In genomic region chr17:46046957-46047356, GRCh38 we compare ENCODE assay signal across 18 cellular contexts. TPM values are rescaled to one million over a fixed set of nuclear protein-coding genes. Genes with fewer than 3 reads are reported as not detected.
DNase-seq lines count a peak whose midpoint lies in the region; FAIRE-seq and TF ChIP-seq lines count a peak whose summit lies in the region.
"Had no signal": no experiment of that assay in that cellular context is flagged by ENCODE, and none has a peak within 500 bp of the region (broad histone marks: within the 10 kb centered on the region; RNA-seq: fewer than 3 reads in every experiment).

No MANE protein-coding gene starts in this region.

- no peak overlapping the region for H3K27ac Mint-ChIP-seq in neural crest cell (ENCODE audit: unreplicated experiment)
- H3K27ac Mint-ChIP-seq: activated CD4-positive, alpha-beta memory T cell treated with anti-CD3 and anti-CD28 coated beads for 36 hours had no signal

- H3K4me1 Mint-ChIP-seq in neural crest cell = peaks cover 30% of the 10 kb centered on the region

- TF ChIP-seq CTCF in BJ (IDR thresholded peaks at IDR 0.05; ENCODE audit: insufficient read depth, low read depth, low read length) (peak; percentile 31; the same call in 1 of the 2 replicates), neural crest cell (conservative IDR thresholded peaks at IDR 0.05) (peak; percentile 17)

- no peaks in the 10 kb centered on the region for H3K27me3 ChIP-seq in BJ (ENCODE audit: control insufficient read depth, insufficient read depth, low read length)

- H3K9me3 Mint-ChIP-seq in neural crest cell = no peaks in the 10 kb centered on the region
- H3K9me3 Mint-ChIP-seq: activated CD4-positive, alpha-beta memory T cell treated with anti-CD3 and anti-CD28 coated beads for 36 hours had no signal

- no peak for FAIRE-seq in GM19239 (lab: Jason Lieb, UNC)
- FAIRE-seq: GM12892 had no signal

- POLR2A ChIA-PET in BJ (lab: Charles Lee) = no interaction called here

- no peak overlapping the region for H3K4me3 Mint-ChIP-seq in neural crest cell
- H3K4me3 Mint-ChIP-seq: activated CD4-positive, alpha-beta memory T cell treated with anti-CD3 and anti-CD28 coated beads for 36 hours had no signal

- peaks cover 10% of the 10 kb centered on the region for H3K36me3 Mint-ChIP-seq in neural crest cell (ENCODE audit: low read depth)

- H3K4me3 ChIP-seq in BJ (ENCODE audit: low read depth, low read length) = no peak overlapping the region
- H3K4me3 ChIP-seq: HAP-1, smooth muscle cell had no signal

- no peaks in the 10 kb centered on the region for H3K27me3 Mint-ChIP-seq in neural crest cell (ENCODE audit: low read depth)
- H3K27me3 Mint-ChIP-seq: activated CD4-positive, alpha-beta memory T cell treated with anti-CD3 and anti-CD28 coated beads for 36 hours had no signal

- H3K36me3 ChIP-seq in BJ (ENCODE audit: control insufficient read depth, insufficient read depth, low read length) = peaks cover 10% of the 10 kb centered on the region

- CTCF ChIA-PET in BJ (lab: Yijun Ruan, JAX) = interaction anchor here (0.7 to 4.5 kb wide), 4 partner anchors 76 to 147 kb away, joined by 3 to 30 read pairs (median 4); partner anchors contain the start of gene KANSL1

- DNase-seq in BJ (ENCODE audit: low read depth) (no peak), LHCN-M2 (ENCODE audit: low read depth) (peak; percentile 14), fibroblast of gingiva (ENCODE audit: low read depth) (peak; percentile 36), neural crest cell (ENCODE audit: low read depth, low spot score) (no peak), GM19239 (ENCODE audit: insufficient read length, low spot score) (no peak), NCI-H1092 (lab: John Stamatoyannopoulos, UW) (no peak), GF-D8 (lab: John Stamatoyannopoulos, UW) (no peak), NCI-H2107 (lab: John Stamatoyannopoulos, UW) (no peak)
- DNase-seq: activated CD4-positive, alpha-beta memory T cell treated with anti-CD3 and anti-CD28 coated beads for 36 hours; C1 segment of cervical spinal cord; foreskin melanocyte; NCI-H1092 treated with DMSO at 0.1 percent for 48 hours; NCI-H345; nucleus accumbens; stimulated activated naive CD4-positive, alpha-beta T cell treated with Interleukin-2 at 50 U/mL for 16 hours had no signal

RNA-seq across cellular contexts. Expression of gene STH, which starts 47.9 kb away (rescaled TPM):
- polyA plus RNA-seq in BJ (2011; rRNA removed) = not detected in 2 replicates
- not detected in 2 replicates for polyA minus RNA-seq in BJ (2011; rRNA and poly(A)+ RNA removed)
- total RNA-seq in LHCN-M2 (2014; rRNA removed) (not detected in 2 replicates), neural crest cell (not detected in 2 replicates)
- polyA plus RNA-seq in LHCN-M2 (2012) = not detected
- total RNA-seq: activated CD4-positive, alpha-beta memory T cell treated with anti-CD3 and anti-CD28 coated beads for 36 hours; smooth muscle cell had no signal
- polyA plus RNA-seq: smooth muscle cell had no signal

Comparison
In these comparisons a context has a peak if more than half of its experiments do, and no peak if none do; other contexts are left out.
1. DNase-seq: peak in LHCN-M2 (single experiment) and fibroblast of gingiva (single experiment); none in BJ (single experiment), neural crest cell (single experiment), GM19239 (single experiment), NCI-H1092 (single experiment), GF-D8 (single experiment) and NCI-H2107 (single experiment).